Comparison of ENCODE assay signal across 35 cellular contexts in genomic region chr6:127635091-127635490, GRCh38. TPM values are rescaled to one million over a fixed set of nuclear protein-coding genes. Genes with fewer than 3 reads are reported as not detected.
"Had no signal": no experiment of that assay in that cellular context is flagged by ENCODE, and none has a peak within 500 bp of the region (broad histone marks: within the 10 kb centered on the region; RNA-seq: fewer than 3 reads in every experiment).

No MANE protein-coding gene starts in this region.

- H3K36me3 Mint-ChIP-seq: mesothelial cell of epicardium; naive B cell; natural killer cell treated with Interleukin-12 subunit alpha and Interleukin-12 subunit beta and Interleukin-15 and Interleukin-18, amount 100 ng/mL, for 72 hours; stimulated activated effector memory CD8-positive, alpha-beta T cell treated with anti-CD3 and anti-CD28 coated beads, Interleukin-12 subunit alpha, Interleukin-12 subunit beta, amount 100 ng/mL, for 72 hours had no signal

- DNase-seq: effector CD8-positive, alpha-beta T cell; endodermal cell; foreskin fibroblast; gastrocnemius medialis; heart left ventricle; kidney; left lung; mesenchymal stem cell; mucosa of descending colon; naive B cell; sigmoid colon; stimulated activated CD4-positive, alpha-beta T cell treated with anti-CD3 and anti-CD28 coated beads, Interleukin-2, amount 100 ng/mL, for 24 hours; stimulated activated CD4-positive, alpha-beta T cell treated with anti-CD3 and anti-CD28 coated beads, Interleukin-4, amount 100 ng/mL, for 24 hours; stimulated activated naive CD4-positive, alpha-beta T cell treated with Interleukin-2 at 50 U/mL for 16 hours; stomach; thyroid gland; trophoblast cell had no signal

- H3K4me1 ChIP-seq: gastrocnemius medialis, left lung, parathyroid adenoma, sigmoid colon, stomach, thyroid gland, vagina had no signal

- H3K4me1 Mint-ChIP-seq: endodermal cell; mesothelial cell of epicardium; naive B cell; neural crest cell; stimulated activated effector memory CD8-positive, alpha-beta T cell treated with anti-CD3 and anti-CD28 coated beads, Interleukin-12 subunit alpha, Interleukin-12 subunit beta, amount 100 ng/mL, for 72 hours had no signal

- H3K27ac Mint-ChIP-seq: dendritic cell treated with granulocyte-macrophage colony-stimulating factor and Interleukin-4, amounts not matched to agents 40 ng/mL and 50 ng/mL, for 4 days; endodermal cell; mesothelial cell of epicardium; naive B cell; natural killer cell treated with Interleukin-12 subunit alpha and Interleukin-12 subunit beta and Interleukin-15 and Interleukin-18, amount 100 ng/mL, for 72 hours; progenitor cell of endocrine pancreas; stimulated activated effector memory CD8-positive, alpha-beta T cell treated with anti-CD3 and anti-CD28 coated beads, Interleukin-12 subunit alpha, Interleukin-12 subunit beta, amount 100 ng/mL, for 72 hours had no signal

- ATAC-seq: esophagus mucosa; gastrocnemius medialis; heart left ventricle; left lung; mucosa of descending colon; natural killer cell treated with Interleukin-12 subunit alpha and Interleukin-12 subunit beta and Interleukin-15 and Interleukin-18, amount 100 ng/mL, for 72 hours; stimulated activated effector memory CD8-positive, alpha-beta T cell treated with anti-CD3 and anti-CD28 coated beads, Interleukin-12 subunit alpha, Interleukin-12 subunit beta, amount 100 ng/mL, for 72 hours had no signal

- H3K27me3 Mint-ChIP-seq: dendritic cell treated with granulocyte-macrophage colony-stimulating factor and Interleukin-4, amounts not matched to agents 40 ng/mL and 50 ng/mL, for 4 days; natural killer cell treated with Interleukin-12 subunit alpha and Interleukin-12 subunit beta and Interleukin-15 and Interleukin-18, amount 100 ng/mL, for 72 hours; progenitor cell of endocrine pancreas had no signal

- H3K9me3 Mint-ChIP-seq: dendritic cell treated with granulocyte-macrophage colony-stimulating factor and Interleukin-4, amounts not matched to agents 40 ng/mL and 50 ng/mL, for 4 days; endodermal cell; mesothelial cell of epicardium; naive B cell; natural killer cell treated with Interleukin-12 subunit alpha and Interleukin-12 subunit beta and Interleukin-15 and Interleukin-18, amount 100 ng/mL, for 72 hours; neural crest cell; stimulated activated effector memory CD8-positive, alpha-beta T cell treated with anti-CD3 and anti-CD28 coated beads, Interleukin-12 subunit alpha, Interleukin-12 subunit beta, amount 100 ng/mL, for 72 hours had no signal

- H3K9me3 ChIP-seq: gastrocnemius medialis, heart left ventricle, left lung, mucosa of descending colon, neutrophil, sigmoid colon, stomach, thyroid gland, vagina had no signal

- H3K4me3 ChIP-seq: gastrocnemius medialis, heart left ventricle, hepatocyte, left lung, mucosa of descending colon, sigmoid colon, stomach, thyroid gland, vagina had no signal

- H3K27ac ChIP-seq: epithelial cell of prostate, gastrocnemius medialis, heart left ventricle, hepatocyte, left lung, neutrophil, parathyroid adenoma, sigmoid colon, stomach, thyroid gland, vagina had no signal

- H3K27me3 ChIP-seq: gastrocnemius medialis, hepatocyte, left lung, neutrophil, sigmoid colon, stomach, thyroid gland, vagina had no signal

- H3K36me3 ChIP-seq: gastrocnemius medialis, heart left ventricle, left lung, neutrophil, sigmoid colon, stomach, thyroid gland, vagina had no signal

- H3K4me3 Mint-ChIP-seq: dendritic cell treated with granulocyte-macrophage colony-stimulating factor and Interleukin-4, amounts not matched to agents 40 ng/mL and 50 ng/mL, for 4 days; endodermal cell; mesothelial cell of epicardium; naive B cell; natural killer cell treated with Interleukin-12 subunit alpha and Interleukin-12 subunit beta and Interleukin-15 and Interleukin-18, amount 100 ng/mL, for 72 hours; neural crest cell; stimulated activated effector memory CD8-positive, alpha-beta T cell treated with anti-CD3 and anti-CD28 coated beads, Interleukin-12 subunit alpha, Interleukin-12 subunit beta, amount 100 ng/mL, for 72 hours had no signal

RNA-seq across cellular contexts. Expression of gene C6orf58, which starts 58.1 kb away (rescaled TPM):
- total RNA-seq: endodermal cell; esophagus mucosa; gastrocnemius medialis; glomerular endothelial cell; heart left ventricle; hepatocyte; kidney; left lung; lower leg skin; lung microvascular endothelial cell; mucosa of descending colon; natural killer cell treated with Interleukin-12 subunit alpha and Interleukin-12 subunit beta and Interleukin-15 and Interleukin-18, amount 100 ng/mL, for 72 hours; neural crest cell; omental fat pad; progenitor cell of endocrine pancreas; sigmoid colon; skeletal muscle tissue; subcutaneous adipose tissue; thyroid gland; vagina had no signal
